Comparison of ENCODE assay signal across 24 cellular contexts in genomic region chr11:94550513-94550912, GRCh38. TPM values are rescaled to one million over a fixed set of nuclear protein-coding genes. Genes with fewer than 3 reads are reported as not detected.
DNase-seq lines count a peak whose midpoint lies in the region; ATAC-seq, FAIRE-seq and TF ChIP-seq lines count a peak whose summit lies in the region.
"Had no signal": no experiment of that assay in that cellular context is flagged by ENCODE, and none has a peak within 500 bp of the region (broad histone marks: within the 10 kb centered on the region; RNA-seq: fewer than 3 reads in every experiment).

No MANE protein-coding gene starts in this region.

- WGBS in esophagus squamous epithelium, 2 donors: 56 to 69% methylated on average over 4 of the region's 4 CpGs

- no peaks in the 10 kb centered on the region for H3K27me3 ChIP-seq in esophagus squamous epithelium
- H3K27me3 ChIP-seq: dorsolateral prefrontal cortex had no signal

- no peaks in the 10 kb centered on the region for H3K36me3 ChIP-seq in mucosa of descending colon (ENCODE audit: low read depth)
- H3K36me3 ChIP-seq in esophagus squamous epithelium: no peaks in the 10 kb centered on the region
- H3K36me3 ChIP-seq: lower lobe of right lung had no signal

- H3K27ac ChIP-seq in esophagus squamous epithelium: no peak overlapping the region
- H3K27ac ChIP-seq: C4-2B, dorsolateral prefrontal cortex, lower lobe of right lung had no signal

- TF ChIP-seq CTCF in mucosa of descending colon (IDR thresholded peaks at IDR 0.05) (no peak), esophagus squamous epithelium (IDR thresholded peaks at IDR 0.05) (no peak)

- DNase-seq in GM12891 (ENCODE audit: insufficient read length, low spot score) (no peak), NOMO-1 treated with DMSO at 0.1 percent for 48 hours (lab: John Stamatoyannopoulos, UW; ENCODE audit: unreplicated experiment) (peak; percentile 59), mucosa of descending colon (no peak), esophagus squamous epithelium (lab: John Stamatoyannopoulos, UW) (no peak), NCI-H146 treated with DMSO at 0.1 percent for 48 hours (lab: John Stamatoyannopoulos, UW; ENCODE audit: unreplicated experiment) (no peak)
- DNase-seq: activated naive CD8-positive, alpha-beta T cell treated with anti-CD3 and anti-CD28 coated beads, Interleukin-2, amount 10 ng/mL, durations not matched to agents 7 days and 5 days; activated T-cell treated with anti-CD3 and anti-CD28 coated beads, Interleukin-2, amount 50 U/mL, for 48 hours; DMS79; dorsolateral prefrontal cortex; erythroblast; lower lobe of right lung; naive thymus-derived CD8-positive, alpha-beta T cell; NCI-H1092 treated with DMSO at 0.1 percent for 48 hours; NCI-H2227 treated with DMSO at 0.1 percent for 48 hours; SHP77 treated with DMSO at 0.1 percent for 48 hours; stimulated activated CD4-positive, alpha-beta T cell treated with anti-CD3 and anti-CD28 coated beads, Interleukin-12 subunit alpha, Interleukin-12 subunit beta, amount 100 ng/mL, for 4 hours; stimulated activated naive CD4-positive, alpha-beta T cell; trophoblast cell had no signal

- H3K9me3 ChIP-seq in mucosa of descending colon (no peaks in the 10 kb centered on the region), esophagus squamous epithelium (no peaks in the 10 kb centered on the region)
- H3K9me3 ChIP-seq: lower lobe of right lung had no signal

- FAIRE-seq in GM12891 (lab: Jason Lieb, UNC): peak; percentile 52
- FAIRE-seq: bronchial epithelial cell had no signal

- intact Hi-C loops in mucosa of descending colon (cut with DNase I, micrococcal nuclease): no loop called here
- intact Hi-C loops in esophagus squamous epithelium (cut with DNase I): no loop called here

- H3K4me3 ChIP-seq in mucosa of descending colon (no peak overlapping the region), esophagus squamous epithelium (no peak overlapping the region)
- H3K4me3 ChIP-seq: dorsolateral prefrontal cortex, lower lobe of right lung had no signal

- peak; percentile 40 for ATAC-seq in GM21786 (IDR thresholded peaks at IDR 0.05; ENCODE audit: unreplicated experiment)
- ATAC-seq in mucosa of descending colon: peak; percentile 15
- ATAC-seq in GM19351 (IDR thresholded peaks at IDR 0.05; ENCODE audit: unreplicated experiment): no peak
- no peak for ATAC-seq in GM18909 (IDR thresholded peaks at IDR 0.05; ENCODE audit: poor library complexity, unreplicated experiment)
- ATAC-seq: lower lobe of right lung; naive thymus-derived CD8-positive, alpha-beta T cell had no signal

- TF ChIP-seq POLR2A in GM12891 (IDR thresholded peaks at IDR 0.05; ENCODE audit: low read depth, low read length): no peak
- TF ChIP-seq POLR2A in esophagus squamous epithelium (IDR thresholded peaks at IDR 0.05): no peak

- H3K4me1 ChIP-seq in mucosa of descending colon (ENCODE audit: low read depth) (peaks cover 10% of the 10 kb centered on the region), esophagus squamous epithelium (peaks cover 18 to 40% (median 26%) of the 10 kb centered on the region in 3 donors)

TF ChIP-seq in GM12891, 5 proteins besides CTCF, POLR2A, EP300 and RAD21:
- no peak for TF ChIP-seq POLR2AphosphoS5 (IDR thresholded peaks at IDR 0.05; ENCODE audit: low read depth, low read length)
- TF ChIP-seq SPI1 (IDR thresholded peaks at IDR 0.05; ENCODE audit: low read depth, low read length): 0 out of 2 replicates have a peak, but pooled peaks have one; percentile 12

RNA-seq across cellular contexts. Expression of gene FUT4, which starts 6.8 kb away (rescaled TPM):
- 2.1 TPM for polyA plus RNA-seq in GM12891 (2012; ENCODE audit: low read depth, missing spikeins)
- total RNA-seq in mucosa of descending colon: 10 to 100 TPM; 13.9 to 23.5 (median 21.9) TPM
- total RNA-seq in esophagus squamous epithelium: 1 to 10 TPM; 1.4 to 6.1 (median 1.8) TPM

RNA-seq across cellular contexts. Expression of gene PIWIL4, which starts 16.7 kb away (rescaled TPM):
- 0.54 TPM for polyA plus RNA-seq in GM12891 (2012; ENCODE audit: low read depth, missing spikeins)
- total RNA-seq in mucosa of descending colon (10 to 100 TPM in 1 of 3 donors, 1 to 10 TPM in 2; 5.0 to 11.5 (median 5.9) TPM), esophagus squamous epithelium (1 to 10 TPM in 2 of 4 donors, under 1 TPM in 2; 0.18 to 3.1 (median 2.0) TPM)

RNA-seq across cellular contexts. Expression of gene C11orf97, which starts 38.3 kb away (rescaled TPM):
- not detected for polyA plus RNA-seq in GM12891 (2012; ENCODE audit: low read depth, missing spikeins)
- total RNA-seq in mucosa of descending colon (not detected), esophagus squamous epithelium (not detected)
- total RNA-seq: activated naive CD8-positive, alpha-beta T cell treated with anti-CD3 and anti-CD28 coated beads, Interleukin-2, amount 10 ng/mL, durations not matched to agents 7 days and 5 days; bronchial epithelial cell; naive thymus-derived CD8-positive, alpha-beta T cell; pulmonary artery endothelial cell had no signal
- polyA plus RNA-seq: naive thymus-derived CD8-positive, alpha-beta T cell had no signal

RNA-seq across cellular contexts. Expression of gene ANKRD49, which starts 56.7 kb away (rescaled TPM):
- polyA plus RNA-seq in GM12891 (2012; ENCODE audit: low read depth, missing spikeins): 21.1 TPM
- 10 to 100 TPM; 15.1 to 17.9 (median 16.3) TPM for total RNA-seq in mucosa of descending colon
- total RNA-seq in esophagus squamous epithelium: 10 to 100 TPM in 3 of 4 donors, 1 to 10 TPM in 1; 6.0 to 19.3 (median 11.4) TPM

RNA-seq across cellular contexts. Expression of gene MRE11, which starts 56.9 kb away (rescaled TPM):
- 16.8 TPM for polyA plus RNA-seq in GM12891 (2012; ENCODE audit: low read depth, missing spikeins)
- total RNA-seq in mucosa of descending colon (10 to 100 TPM; 15.3 to 18.0 (median 16.9) TPM), esophagus squamous epithelium (10 to 100 TPM in 2 of 4 donors, 1 to 10 TPM in 2; 9.0 to 18.3 (median 12.1) TPM)

Comparison
In these comparisons a context has a peak if more than half of its experiments do, and no peak if none do; other contexts are left out.
1. ATAC-seq: peak in GM21786 (single experiment) and mucosa of descending colon (single experiment); none in GM19351 (single experiment) and GM18909 (single experiment).